ENCODE assay signal across 12 cellular contexts in the genomic region with DNA sequence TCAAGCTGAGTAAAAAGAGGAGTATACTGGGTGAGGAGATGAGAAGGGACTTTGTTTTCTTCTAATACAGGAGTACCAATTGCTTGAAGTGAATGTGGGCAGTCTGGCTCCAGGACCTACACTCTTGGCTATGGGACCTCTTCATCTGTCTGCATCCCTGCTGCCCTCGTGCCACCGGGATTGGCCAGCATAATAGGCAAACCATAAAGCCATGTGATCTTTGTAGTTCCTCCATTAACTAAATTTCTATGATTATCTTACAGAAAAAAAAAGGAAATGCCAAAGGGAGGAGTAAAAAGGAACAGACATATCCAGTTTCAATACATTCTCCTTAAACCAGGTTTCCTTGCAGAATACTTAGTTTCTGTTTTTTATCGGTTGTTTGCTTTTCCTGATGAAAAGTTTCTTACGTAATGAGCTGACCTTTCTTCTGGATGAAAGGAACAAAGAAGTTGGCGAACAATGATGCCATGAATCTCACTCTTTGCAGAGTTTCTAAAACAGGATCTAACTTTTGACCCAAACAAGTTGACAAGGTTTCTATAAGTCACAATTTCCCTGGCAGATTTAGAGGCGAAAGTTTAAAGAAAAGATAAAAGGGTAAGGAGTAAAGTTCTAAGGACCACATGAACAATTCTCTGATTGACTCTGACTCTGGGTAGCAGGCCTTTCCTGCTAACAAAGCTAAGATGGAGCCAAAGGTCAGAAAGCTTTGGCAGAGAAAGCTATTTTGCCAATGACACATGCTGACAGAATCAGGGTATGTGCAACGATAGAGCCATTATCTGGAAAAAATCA. TPM values are rescaled to one million over a fixed set of nuclear protein-coding genes. Genes with fewer than 3 reads are reported as not detected.
A peak's percentile ranks its signal among the peaks of the same experiment; 100 is the strongest.
DNase-seq lines count a peak whose midpoint lies in the region; ATAC-seq and TF ChIP-seq lines count a peak whose summit lies in the region.
"Had no signal": no experiment of that assay in that cellular context is flagged by ENCODE, and none has a peak within 500 bp of the region (broad histone marks: within the 10 kb centered on the region; RNA-seq: fewer than 3 reads in every experiment).

No MANE protein-coding gene starts in this region.

- H3K4me3 ChIP-seq in AG10803 (ENCODE audit: low read length) (no peak overlapping the region), PC-9 (peak overlapping the region; percentile 12; the same call in 1 of the 2 replicates)
- H3K4me3 ChIP-seq: heart right ventricle had no signal

- peak; percentile 86 for DNase-seq in AG10803 (ENCODE audit: low read depth)
- DNase-seq in PC-9 = peak; percentile 57 to 94
- DNase-seq in epithelial cell of prostate (ENCODE audit: low read depth, low spot score) = no peak
- DNase-seq in non-pigmented ciliary epithelial cell (ENCODE audit: low read depth) = peak; percentile 65
- no peak for DNase-seq in stimulated activated CD4-positive, alpha-beta T cell treated with anti-CD3 and anti-CD28 coated beads, Interleukin-12 subunit alpha, Interleukin-12 subunit beta, amount 100 ng/mL, for 4 hours
- no peak for DNase-seq in NCI-H748 treated with DMSO at 0.1 percent for 48 hours (lab: John Stamatoyannopoulos, UW)
- DNase-seq: activated gamma-delta T cell, DMS153, heart right ventricle, T-helper 2 cell had no signal

- no peaks in the 10 kb centered on the region for H3K9me3 Mint-ChIP-seq in stimulated activated memory B cell treated with anti-CD40 and anti-IgM and Interleukin-4, amounts not matched to agents 10 μg/mL and 1 μg/mL and 100 μg/mL, for 72 hours

- H2AFZ ChIP-seq in PC-9 = no peak overlapping the region

- H3K9me3 ChIP-seq in PC-9 (ENCODE audit: insufficient read depth, low read depth) = no peaks in the 10 kb centered on the region
- H3K9me3 ChIP-seq: heart right ventricle had no signal

- H3K4me2 ChIP-seq in PC-9 = peak overlapping the region; percentile 66

- H3F3A ChIP-seq in PC-9 (ENCODE audit: insufficient read depth, low read depth) = peaks cover 64% of the 10 kb centered on the region

- intact Hi-C loops in PC-9 (cut with micrococcal nuclease; ENCODE audit: unreplicated experiment) = loop anchor here (1.0 to 10.0 kb wide), 2 partner anchors 197 to 576 kb away; partner anchors contain the start of gene PNPLA8

- TF ChIP-seq CTCF in AG10803 (conservative IDR thresholded peaks at IDR 0.05; ENCODE audit: low read length) (no peak), PC-9 (conservative IDR thresholded peaks at IDR 0.05) (no peak)

- H3K36me3 Mint-ChIP-seq in stimulated activated memory B cell treated with anti-CD40 and anti-IgM and Interleukin-4, amounts not matched to agents 10 μg/mL and 1 μg/mL and 100 μg/mL, for 72 hours = peaks cover under 1% of the 10 kb centered on the region

- H3K27ac ChIP-seq in PC-9 (peak overlapping the region; percentile 86), epithelial cell of prostate (peak overlapping the region; percentile 5)

- CTCF ChIA-PET in PC-9 (lab: Charles Lee) = interaction anchor here (0.6 kb wide), 1 partner anchor 350 kb away, joined by 3 read pairs; no protein-coding TSS in a partner anchor

- H3K4me1 Mint-ChIP-seq in stimulated activated memory B cell treated with anti-CD40 and anti-IgM and Interleukin-4, amounts not matched to agents 10 μg/mL and 1 μg/mL and 100 μg/mL, for 72 hours = no peaks in the 10 kb centered on the region

- H3K4me3 Mint-ChIP-seq in stimulated activated memory B cell treated with anti-CD40 and anti-IgM and Interleukin-4, amounts not matched to agents 10 μg/mL and 1 μg/mL and 100 μg/mL, for 72 hours = no peak overlapping the region

- H3K79me2 ChIP-seq in PC-9 (ENCODE audit: low read depth) = peaks cover 19% of the 10 kb centered on the region; the same call in 1 of the 2 replicates

- no peaks in the 10 kb centered on the region for H3K27me3 ChIP-seq in PC-9 (ENCODE audit: insufficient read depth, low read depth)
- H3K27me3 ChIP-seq: heart right ventricle had no signal

- no peak overlapping the region for H3K27ac Mint-ChIP-seq in stimulated activated memory B cell treated with anti-CD40 and anti-IgM and Interleukin-4, amounts not matched to agents 10 μg/mL and 1 μg/mL and 100 μg/mL, for 72 hours

- peaks cover 76% of the 10 kb centered on the region for H3K4me1 ChIP-seq in PC-9 (replicated peaks; ENCODE audit: insufficient read depth)

- H4K20me1 ChIP-seq in PC-9 (ENCODE audit: insufficient read depth) = no peaks in the 10 kb centered on the region

- POLR2A ChIA-PET in PC-9 (lab: Charles Lee; ENCODE audit: unreplicated experiment) = interaction anchor here (0.6 to 0.7 kb wide), 5 partner anchors 27 to 354 kb away, joined by 4 to 15 read pairs (median 4); no protein-coding TSS in a partner anchor

- ATAC-seq in HG03460 (IDR thresholded peaks at IDR 0.05; ENCODE audit: unreplicated experiment) = no peak
- no peak for ATAC-seq in stimulated activated memory B cell treated with anti-CD40 and anti-IgM and Interleukin-4, amounts not matched to agents 10 μg/mL and 1 μg/mL and 100 μg/mL, for 72 hours

- no TSS peak for BruUV-seq in PC-9 (replicated peaks; lab: Mats Ljungman, UMichigan)

- peaks cover 46% of the 10 kb centered on the region for H3K36me3 ChIP-seq in PC-9 (ENCODE audit: low read depth)

- H3K27me3 Mint-ChIP-seq in stimulated activated memory B cell treated with anti-CD40 and anti-IgM and Interleukin-4, amounts not matched to agents 10 μg/mL and 1 μg/mL and 100 μg/mL, for 72 hours = peaks cover 9% of the 10 kb centered on the region

- H3K9me2 ChIP-seq in PC-9 (ENCODE audit: insufficient read depth) = no peaks in the 10 kb centered on the region

RNA-seq across cellular contexts. Expression of gene LAMB1, which starts 54.1 kb away (rescaled TPM):
- total RNA-seq in PC-9 (2021) = 236 and 242 TPM in 2 replicates

RNA-seq across cellular contexts. Expression of gene DLD, which starts 57.9 kb away (rescaled TPM):
- total RNA-seq in PC-9 (2021) = 109 and 157 TPM in 2 replicates

Comparison
In these comparisons a context has a peak if more than half of its experiments do, and no peak if none do; other contexts are left out.
1. DNase-seq: peak in AG10803 (single experiment), PC-9 (2 of 2) and non-pigmented ciliary epithelial cell (single experiment); none in epithelial cell of prostate (single experiment), stimulated activated CD4-positive, alpha-beta T cell treated with anti-CD3 and anti-CD28 coated beads, Interleukin-12 subunit alpha, Interleukin-12 subunit beta, amount 100 ng/mL, for 4 hours (single experiment) and NCI-H748 treated with DMSO at 0.1 percent for 48 hours (single experiment).